In genomic region chr2:10159486-10160160, GRCh38 we compare ENCODE assay signal across 22 cellular contexts. TPM values are rescaled to one million over a fixed set of nuclear protein-coding genes. Genes with fewer than 3 reads are reported as not detected.
DNase-seq lines count a peak whose midpoint lies in the region; ATAC-seq and TF ChIP-seq lines count a peak whose summit lies in the region.
"Had no signal": no experiment of that assay in that cellular context is flagged by ENCODE, and none has a peak within 500 bp of the region (broad histone marks: within the 10 kb centered on the region; RNA-seq: fewer than 3 reads in every experiment).

No MANE protein-coding gene starts in this region.

- H3K4me3 Mint-ChIP-seq in activated CD4-positive, alpha-beta T cell treated with anti-CD3 and anti-CD28 coated beads for 36 hours: no peak overlapping the region
- no peak overlapping the region for H3K4me3 Mint-ChIP-seq in central memory CD8-positive, alpha-beta T cell
- H3K4me3 Mint-ChIP-seq: activated naive CD8-positive, alpha-beta T cell treated with anti-CD3 and anti-CD28 coated beads for 36 hours; WTC11 had no signal

- no peak overlapping the region for H3K4me2 ChIP-seq in neuronal stem cell (ENCODE audit: insufficient read depth, low read length, poor library complexity, severe bottlenecking)

- no peak overlapping the region for H3K4ac ChIP-seq in neuronal stem cell (ENCODE audit: low read length)

- peak overlapping the region; percentile 76 for H2AFZ ChIP-seq in neuronal stem cell (ENCODE audit: low read length)

- no peak for TF ChIP-seq CTCF in lower leg skin (IDR thresholded peaks at IDR 0.05)
- TF ChIP-seq CTCF in tibial nerve (IDR thresholded peaks at IDR 0.05): no peak

- no CpG with 5 or more reads among the region's 14 CpGs for WGBS in neuronal stem cell (ENCODE audit: extremely low coverage in 2 of 2, insufficient read length in 2 of 2, insufficient replicate concordance in 1 of 2), 2 donors
- WGBS in lower leg skin, 2 donors: 78 to 87% methylated on average over 14 of the region's 14 CpGs
- WGBS in tibial nerve, 2 donors: 46 to 52% methylated on average over 13 to 14 of the region's 14 CpGs

- TF ChIP-seq POLR2A in lower leg skin (IDR thresholded peaks at IDR 0.05) (no peak), tibial nerve (IDR thresholded peaks at IDR 0.05) (no peak)

- H4K91ac ChIP-seq in neuronal stem cell (ENCODE audit: low read depth, low read length, poor library complexity): no peak overlapping the region

- intact Hi-C loops in activated CD4-positive, alpha-beta T cell treated with anti-CD3 and anti-CD28 coated beads for 36 hours (cut with DNase I, micrococcal nuclease): no loop called here
- intact Hi-C loops in lower leg skin (cut with DNase I; ENCODE audit: low total_unique reads): no loop called here

- peaks cover 7% of the 10 kb centered on the region for H3K36me3 Mint-ChIP-seq in activated CD4-positive, alpha-beta T cell treated with anti-CD3 and anti-CD28 coated beads for 36 hours (ENCODE audit: low read depth)
- no peaks in the 10 kb centered on the region for H3K36me3 Mint-ChIP-seq in central memory CD8-positive, alpha-beta T cell (ENCODE audit: insufficient read depth)
- H3K36me3 Mint-ChIP-seq: WTC11 had no signal

- no peaks in the 10 kb centered on the region for H3K79me1 ChIP-seq in neuronal stem cell (ENCODE audit: low read depth, low read length)

- H3K36me3 ChIP-seq in neuronal stem cell (replicated peaks in 1 of 2; ENCODE audit: control insufficient read depth in 2 of 2, insufficient read depth in 2 of 2, low read length in 2 of 2): peaks cover 10 to 45% of the 10 kb centered on the region in 2 donors
- no peaks in the 10 kb centered on the region for H3K36me3 ChIP-seq in tibial nerve
- H3K36me3 ChIP-seq: Peyer's patch, thyroid gland had no signal

- H3K27ac ChIP-seq in neuronal stem cell (replicated peaks; ENCODE audit: low read length): no peak overlapping the region
- H3K27ac ChIP-seq in tibial nerve: no peak overlapping the region
- H3K27ac ChIP-seq: Peyer's patch, SJSA1, thyroid gland had no signal

- no peak for TF ChIP-seq EP300 in tibial nerve (IDR thresholded peaks at IDR 0.05)

- H3K23ac ChIP-seq in neuronal stem cell (ENCODE audit: low read depth, low read length, poor library complexity): peak overlapping the region; percentile 13

- no peak overlapping the region for H2AK5ac ChIP-seq in neuronal stem cell (ENCODE audit: low read depth, low read length)

- H3K14ac ChIP-seq in neuronal stem cell (ENCODE audit: low read length): no peak overlapping the region

- H3K18ac ChIP-seq in neuronal stem cell (ENCODE audit: low read length): peak overlapping the region; percentile 44

- peak overlapping the region; percentile 21 for H3K4me3 ChIP-seq in Jurkat, Clone E6-1 (ENCODE audit: low read length)
- H3K4me3 ChIP-seq in neuronal stem cell (ENCODE audit: low read length in 2 of 2) (no peak overlapping the region), lower leg skin (ENCODE audit: low read depth, poor library complexity, severe bottlenecking) (no peak overlapping the region), tibial nerve (no peak overlapping the region)
- H3K4me3 ChIP-seq: Peyer's patch, SJSA1, thyroid gland had no signal

- CTCF ChIA-PET in activated CD4-positive, alpha-beta T cell treated with anti-CD3 and anti-CD28 coated beads for 36 hours (lab: Charles Lee): no interaction called here

- H2BK15ac ChIP-seq in neuronal stem cell (ENCODE audit: low read length): no peak overlapping the region

- H3K9ac ChIP-seq in neuronal stem cell (ENCODE audit: low read depth, low read length, poor library complexity): no peak overlapping the region

- no peak overlapping the region for H2BK120ac ChIP-seq in neuronal stem cell (ENCODE audit: low read depth, low read length)

- no peak overlapping the region for H2BK12ac ChIP-seq in neuronal stem cell (ENCODE audit: low read length)

- POLR2A ChIA-PET in activated CD4-positive, alpha-beta T cell treated with anti-CD3 and anti-CD28 coated beads for 36 hours (lab: Charles Lee): no interaction called here

- H3K4me1 ChIP-seq in neuronal stem cell (ENCODE audit: control insufficient read depth in 2 of 2, insufficient read depth in 1 of 2, low read depth in 1 of 2, low read length in 2 of 2) (peaks cover 14 to 16% of the 10 kb centered on the region in 2 donors), tibial nerve (peaks cover 0 to 13% (median 1%) of the 10 kb centered on the region in 4 donors)
- H3K4me1 ChIP-seq: SJSA1 had no signal

- H3K4me1 Mint-ChIP-seq in activated CD4-positive, alpha-beta T cell treated with anti-CD3 and anti-CD28 coated beads for 36 hours: no peaks in the 10 kb centered on the region
- no peaks in the 10 kb centered on the region for H3K4me1 Mint-ChIP-seq in central memory CD8-positive, alpha-beta T cell
- H3K4me1 Mint-ChIP-seq: activated naive CD8-positive, alpha-beta T cell treated with anti-CD3 and anti-CD28 coated beads for 36 hours had no signal

- H2BK5ac ChIP-seq in neuronal stem cell (ENCODE audit: low read length): no peak overlapping the region

- H3K27me3 Mint-ChIP-seq in activated CD4-positive, alpha-beta T cell treated with anti-CD3 and anti-CD28 coated beads for 36 hours: no peaks in the 10 kb centered on the region
- no peaks in the 10 kb centered on the region for H3K27me3 Mint-ChIP-seq in central memory CD8-positive, alpha-beta T cell
- H3K27me3 Mint-ChIP-seq: activated naive CD8-positive, alpha-beta T cell treated with anti-CD3 and anti-CD28 coated beads for 36 hours had no signal

- H4K8ac ChIP-seq in neuronal stem cell (ENCODE audit: low read depth, low read length): no peak overlapping the region

- H3K9me3 ChIP-seq in neuronal stem cell (replicated peaks in 1 of 2; ENCODE audit: control insufficient read depth in 2 of 2, insufficient read depth in 1 of 2, low read depth in 1 of 2, low read length in 2 of 2) (no peaks in the 10 kb centered on the region), tibial nerve (no peaks in the 10 kb centered on the region)
- H3K9me3 ChIP-seq: Peyer's patch, SJSA1, thyroid gland had no signal

- H3K27ac Mint-ChIP-seq in activated CD4-positive, alpha-beta T cell treated with anti-CD3 and anti-CD28 coated beads for 36 hours: peak overlapping the region; percentile 1
- peak overlapping the region; percentile 49 for H3K27ac Mint-ChIP-seq in central memory CD8-positive, alpha-beta T cell (ENCODE audit: low read depth)
- H3K27ac Mint-ChIP-seq: activated naive CD8-positive, alpha-beta T cell treated with anti-CD3 and anti-CD28 coated beads for 36 hours had no signal

- no peaks in the 10 kb centered on the region for H3K27me3 ChIP-seq in neuronal stem cell (ENCODE audit: control insufficient read depth in 3 of 3, insufficient read depth in 3 of 3, low read depth in 1 of 3, low read length in 3 of 3)
- no peaks in the 10 kb centered on the region for H3K27me3 ChIP-seq in tibial nerve
- H3K27me3 ChIP-seq: Peyer's patch, SJSA1, thyroid gland had no signal

- ATAC-seq in activated CD4-positive, alpha-beta T cell treated with anti-CD3 and anti-CD28 coated beads for 36 hours: no peak
- ATAC-seq in central memory CD8-positive, alpha-beta T cell (replicated peaks; ENCODE audit: extremely low read depth, poor library complexity, severe bottlenecking): no peak
- no peak for ATAC-seq in left lobe of liver
- ATAC-seq: HCT116, WTC11 had no signal

- no peak for DNase-seq in activated CD4-positive, alpha-beta T cell treated with anti-CD3 and anti-CD28 coated beads for 36 hours
- DNase-seq in activated CD4-positive, alpha-beta T cell treated with anti-CD3 and anti-CD28 coated beads, Interleukin-2, amount 50 U/mL, for 4 hours: no peak
- DNase-seq in Jurkat, Clone E6-1 (ENCODE audit: low read depth, low spot score): peak; percentile 75
- no peak for DNase-seq in central memory CD8-positive, alpha-beta T cell (ENCODE audit: low spot score in 2 of 2)
- DNase-seq in neuronal stem cell (ENCODE audit: low spot score) (no peak), lower leg skin (ENCODE audit: low spot score in 2 of 2) (no peak), left lobe of liver (ENCODE audit: low spot score) (no peak), tibial nerve (ENCODE audit: low spot score in 2 of 2) (no peak)
- DNase-seq: activated naive CD8-positive, alpha-beta T cell treated with anti-CD3 and anti-CD28 coated beads for 36 hours; COR-L47; Karpas-422; mammary epithelial cell; NCI-H2029 treated with DMSO at 0.1 percent for 48 hours; occipital lobe; Peyer's patch; stimulated activated CD4-positive, alpha-beta T cell treated with anti-CD3 and anti-CD28 coated beads, Interleukin-4, amount 100 ng/mL, for 1 hour; stimulated activated naive CD4-positive, alpha-beta T cell treated with Interleukin-2 at 50 U/mL for 16 hours; T-helper 9 cell; thyroid gland had no signal

- no peaks in the 10 kb centered on the region for H3K9me3 Mint-ChIP-seq in activated CD4-positive, alpha-beta T cell treated with anti-CD3 and anti-CD28 coated beads for 36 hours (ENCODE audit: low read depth)
- no peaks in the 10 kb centered on the region for H3K9me3 Mint-ChIP-seq in central memory CD8-positive, alpha-beta T cell
- H3K9me3 Mint-ChIP-seq: activated naive CD8-positive, alpha-beta T cell treated with anti-CD3 and anti-CD28 coated beads for 36 hours; WTC11 had no signal

RNA-seq across cellular contexts. Expression of gene RRM2, which starts 37.1 kb away (rescaled TPM):
- total RNA-seq in activated CD4-positive, alpha-beta T cell treated with anti-CD3 and anti-CD28 coated beads for 36 hours: 100 to 1,000 TPM; 382 to 469 TPM
- 564 TPM for polyA plus RNA-seq in Jurkat, Clone E6-1 (2012; ENCODE audit: insufficient read depth, insufficient read length)
- polyA plus RNA-seq in neuronal stem cell (2013, experiment 1 of 2): 66.4 TPM
- polyA plus RNA-seq in neuronal stem cell (2013, experiment 2 of 2): 69.3 TPM
- total RNA-seq in lower leg skin (1 to 10 TPM in 3 of 4 donors, under 1 TPM in 1; 0.99 to 9.5 (median 1.8) TPM), left lobe of liver (2.7 TPM), tibial nerve (under 1 TPM in 2 of 4 donors, not detected in 2; 0.59 to 0.60 TPM)

Comparison
In these comparisons a context has a peak if more than half of its experiments do, and no peak if none do; other contexts are left out.
1. RNA of gene RRM2, which starts 37.1 kb away (total RNA-seq): 382 to 469 TPM in activated CD4-positive, alpha-beta T cell treated with anti-CD3 and anti-CD28 coated beads for 36 hours; 2.7 TPM in left lobe of liver (single experiment), 0.99 to 9.5 TPM in lower leg skin and 0.59 to 0.60 TPM in tibial nerve; every median in the first group is over 10 times any median in the second.